9 cellular contexts compared by ENCODE assay signal in genomic region chr11:104343578-104343977, GRCh38.
DNase-seq lines count a peak whose midpoint lies in the region; ATAC-seq and TF ChIP-seq lines count a peak whose summit lies in the region.
"Had no signal": no experiment of that assay in that cellular context is flagged by ENCODE, and none has a peak within 500 bp of the region (broad histone marks: within the 10 kb centered on the region; RNA-seq: fewer than 3 reads in every experiment).

No MANE protein-coding gene starts in this region.

- CTCF ChIA-PET in CD8-positive, alpha-beta T cell (lab: Charles Lee) = no interaction called here
- CTCF ChIA-PET in CD8-positive, alpha-beta memory T cell (lab: Charles Lee) = no interaction called here

- intact Hi-C loops in CD8-positive, alpha-beta T cell (cut with DNase I, micrococcal nuclease) = no loop called here
- intact Hi-C loops in esophagus squamous epithelium (cut with DNase I) = no loop called here
- intact Hi-C loops in right cardiac atrium (cut with DNase I) = no loop called here

- peaks cover 3% of the 10 kb centered on the region for H3K4me1 Mint-ChIP-seq in CD8-positive, alpha-beta T cell (ENCODE audit: low read depth)
- H3K4me1 Mint-ChIP-seq in CD8-positive, alpha-beta memory T cell = peaks cover 0 to 5% (median 3%) of the 10 kb centered on the region in 3 donors

- no peaks in the 10 kb centered on the region for H3K36me3 ChIP-seq in CD8-positive, alpha-beta T cell (ENCODE audit: insufficient read depth, low read length)
- no peaks in the 10 kb centered on the region for H3K36me3 ChIP-seq in Loucy (ENCODE audit: insufficient read depth, low read length)
- H3K36me3 ChIP-seq in esophagus squamous epithelium = no peaks in the 10 kb centered on the region
- no peaks in the 10 kb centered on the region for H3K36me3 ChIP-seq in CD8-positive, alpha-beta memory T cell (ENCODE audit: insufficient read depth, low read length)

- TF ChIP-seq POLR2A in esophagus squamous epithelium (IDR thresholded peaks at IDR 0.05) = no peak

- H3F3A ChIP-seq in Loucy (ENCODE audit: low read depth) = no peaks in the 10 kb centered on the region; the same call in 1 of the 2 replicates

- DNase-seq in CD8-positive, alpha-beta T cell = no peak
- DNase-seq in esophagus squamous epithelium (lab: John Stamatoyannopoulos, UW) (no peak), right cardiac atrium (no peak), NCI-H1048 (lab: John Stamatoyannopoulos, UW) (no peak), HPDE6-E6E7 (ENCODE audit: extremely low spot score) (no peak)
- DNase-seq in CD8-positive, alpha-beta memory T cell = no peak
- DNase-seq: occipital lobe had no signal

- no peaks in the 10 kb centered on the region for H3K9me3 ChIP-seq in CD8-positive, alpha-beta T cell (ENCODE audit: low read length)
- H3K9me3 ChIP-seq in Loucy (ENCODE audit: insufficient read depth, low read depth, low read length) (no peaks in the 10 kb centered on the region), esophagus squamous epithelium (no peaks in the 10 kb centered on the region), right cardiac atrium (ENCODE audit: control insufficient read depth, low read length) (no peaks in the 10 kb centered on the region)
- no peaks in the 10 kb centered on the region for H3K9me3 ChIP-seq in CD8-positive, alpha-beta memory T cell (ENCODE audit: low read length)

- no peak for ATAC-seq in CD8-positive, alpha-beta T cell
- peak; percentile 39 for ATAC-seq in GM19468 (IDR thresholded peaks at IDR 0.05; ENCODE audit: extremely low read depth, unreplicated experiment)
- no peak for ATAC-seq in right cardiac atrium

- no peaks in the 10 kb centered on the region for H4K20me1 ChIP-seq in Loucy (ENCODE audit: insufficient read depth, low read length, poor library complexity, severe bottlenecking)

- H3K27me3 Mint-ChIP-seq in CD8-positive, alpha-beta T cell (ENCODE audit: low read depth) = no peaks in the 10 kb centered on the region
- no peaks in the 10 kb centered on the region for H3K27me3 Mint-ChIP-seq in CD8-positive, alpha-beta memory T cell

- H3K4me1 ChIP-seq in CD8-positive, alpha-beta T cell (ENCODE audit: insufficient read depth, low read length) = no peaks in the 10 kb centered on the region
- H3K4me1 ChIP-seq in Loucy (ENCODE audit: insufficient read depth, low read length, poor library complexity, severe bottlenecking) (peaks cover 3% of the 10 kb centered on the region), esophagus squamous epithelium (no peaks in the 10 kb centered on the region), right cardiac atrium (ENCODE audit: control insufficient read depth, insufficient read depth, low read length) (no peaks in the 10 kb centered on the region)
- no peaks in the 10 kb centered on the region for H3K4me1 ChIP-seq in CD8-positive, alpha-beta memory T cell (ENCODE audit: insufficient read depth, low read length)

- H3K9me2 ChIP-seq in Loucy (replicated peaks; ENCODE audit: low read depth, low read length) = no peaks in the 10 kb centered on the region

- no peak overlapping the region for H3K27ac ChIP-seq in CD8-positive, alpha-beta T cell (ENCODE audit: low read depth, low read length)
- H3K27ac ChIP-seq in esophagus squamous epithelium (no peak overlapping the region), right cardiac atrium (ENCODE audit: low read length) (no peak overlapping the region)
- no peak overlapping the region for H3K27ac ChIP-seq in CD8-positive, alpha-beta memory T cell (ENCODE audit: low read depth, low read length)

- H3K79me2 ChIP-seq in Loucy (ENCODE audit: insufficient read depth, low read length) = no peaks in the 10 kb centered on the region

- peak; percentile 14 for TF ChIP-seq CTCF in CD8-positive, alpha-beta T cell (IDR thresholded peaks at IDR 0.05)
- TF ChIP-seq CTCF in Loucy (conservative IDR thresholded peaks at IDR 0.05; ENCODE audit: low read length) = peak; percentile 60
- peak in 5 of 6 experiments; percentile 14 to 40 (median 22) for TF ChIP-seq CTCF in esophagus squamous epithelium (IDR thresholded peaks at IDR 0.05)

- H3K9me3 Mint-ChIP-seq in CD8-positive, alpha-beta T cell = no peaks in the 10 kb centered on the region
- no peaks in the 10 kb centered on the region for H3K9me3 Mint-ChIP-seq in CD8-positive, alpha-beta memory T cell

- H3K36me3 Mint-ChIP-seq in CD8-positive, alpha-beta T cell = no peaks in the 10 kb centered on the region
- H3K36me3 Mint-ChIP-seq in CD8-positive, alpha-beta memory T cell = no peaks in the 10 kb centered on the region

- H3K27me3 ChIP-seq in CD8-positive, alpha-beta T cell (ENCODE audit: insufficient read depth, low read length) = no peaks in the 10 kb centered on the region
- H3K27me3 ChIP-seq in Loucy (ENCODE audit: insufficient read depth, low read length, poor library complexity, severe bottlenecking) (no peaks in the 10 kb centered on the region), esophagus squamous epithelium (no peaks in the 10 kb centered on the region), right cardiac atrium (ENCODE audit: control insufficient read depth, insufficient read depth) (no peaks in the 10 kb centered on the region)
- H3K27me3 ChIP-seq in CD8-positive, alpha-beta memory T cell (ENCODE audit: insufficient read depth, low read length, poor library complexity, severe bottlenecking) = no peaks in the 10 kb centered on the region

- no peak overlapping the region for H3K4me2 ChIP-seq in Loucy (ENCODE audit: low read depth, low read length, poor library complexity, severe bottlenecking)

- no peak overlapping the region for H3K9ac ChIP-seq in Loucy (ENCODE audit: low read depth, low read length, poor library complexity, severe bottlenecking)

- POLR2A ChIA-PET in CD8-positive, alpha-beta T cell (lab: Charles Lee) = no interaction called here
- POLR2A ChIA-PET in CD8-positive, alpha-beta memory T cell (lab: Charles Lee) = no interaction called here

- 65 to 91% methylated on average over 1 of the region's 1 CpG for WGBS in esophagus squamous epithelium, 2 donors
- WGBS in right cardiac atrium = 91% methylated on average over 1 of the region's 1 CpG

- H3K4me3 ChIP-seq in CD8-positive, alpha-beta T cell (ENCODE audit: low read depth, low read length) = no peak overlapping the region
- no peak overlapping the region for H3K4me3 ChIP-seq in Loucy (ENCODE audit: low read length, poor library complexity, severe bottlenecking)
- H3K4me3 ChIP-seq in esophagus squamous epithelium = no peak overlapping the region
- no peak overlapping the region for H3K4me3 ChIP-seq in CD8-positive, alpha-beta memory T cell (ENCODE audit: low read length)
- H3K4me3 ChIP-seq in right cardiac atrium (ENCODE audit: low read length) = no peak overlapping the region

- H2AFZ ChIP-seq in Loucy (ENCODE audit: low read length) = no peak overlapping the region

- H3K27ac Mint-ChIP-seq in CD8-positive, alpha-beta T cell = no peak overlapping the region
- H3K27ac Mint-ChIP-seq in CD8-positive, alpha-beta memory T cell = no peak overlapping the region

- H3K4me3 Mint-ChIP-seq in CD8-positive, alpha-beta T cell = no peak overlapping the region
- no peak overlapping the region for H3K4me3 Mint-ChIP-seq in CD8-positive, alpha-beta memory T cell
